Comparison of ENCODE assay signal across 7 cellular contexts in genomic region chr6:35468980-35469710, GRCh38. TPM values are rescaled to one million over a fixed set of nuclear protein-coding genes. Genes with fewer than 3 reads are reported as not detected.
DNase-seq lines count a peak whose midpoint lies in the region; ATAC-seq, FAIRE-seq and TF ChIP-seq lines count a peak whose summit lies in the region.
"Had no signal": no experiment of that assay in that cellular context is flagged by ENCODE, and none has a peak within 500 bp of the region (broad histone marks: within the 10 kb centered on the region; RNA-seq: fewer than 3 reads in every experiment).

No MANE protein-coding gene starts in this region.

- H2AFZ ChIP-seq in neuron (ENCODE audit: low read depth, low read length), result no peak overlapping the region

- ATAC-seq in GM19463 (IDR thresholded peaks at IDR 0.05; ENCODE audit: unreplicated experiment), result no peak

- DNase-seq in NCI-H748 (lab: John Stamatoyannopoulos, UW; ENCODE audit: unreplicated experiment) (peak; percentile 80), NCI-H748 treated with DMSO at 0.1 percent for 48 hours (lab: John Stamatoyannopoulos, UW) (no peak), bronchial epithelial cell (ENCODE audit: low read depth) (no peak), HPDE6-E6E7 (ENCODE audit: extremely low spot score) (no peak)

- H3K27me3 ChIP-seq in bronchial epithelial cell (ENCODE audit: control insufficient read depth, insufficient read depth, low read length) (no peaks in the 10 kb centered on the region), neuron (ENCODE audit: insufficient read depth, low read length) (no peaks in the 10 kb centered on the region)

- peaks cover 18% of the 10 kb centered on the region for H3K4me1 ChIP-seq in neuron (ENCODE audit: insufficient read depth, low read length)

- no peak for TF ChIP-seq CTCF in bronchial epithelial cell (IDR thresholded peaks at IDR 0.05; ENCODE audit: insufficient read depth, low read length, severe bottlenecking)

- no peaks in the 10 kb centered on the region for H3K9me3 ChIP-seq in neuron (ENCODE audit: low read length)

- H3K36me3 ChIP-seq in bronchial epithelial cell (ENCODE audit: control insufficient read depth, insufficient read depth, low read length), result peaks cover 23% of the 10 kb centered on the region
- H3K36me3 ChIP-seq in neuron (ENCODE audit: insufficient read depth, low read length), result peaks cover 40% of the 10 kb centered on the region

- FAIRE-seq in bronchial epithelial cell (lab: Jason Lieb, UNC), result no peak
- FAIRE-seq: islet of Langerhans had no signal

- H3K4me3 ChIP-seq in bronchial epithelial cell (ENCODE audit: low read depth, low read length), result peak overlapping the region; percentile 83
- peak overlapping the region; percentile 62 for H3K4me3 ChIP-seq in neuron (ENCODE audit: low read length)

RNA-seq across cellular contexts. Expression of gene RPL10A, which starts 0.9 kb away (rescaled TPM):
- total RNA-seq in bronchial epithelial cell, result 1,892 and 2,665 TPM in 2 replicates

RNA-seq across cellular contexts. Expression of gene FANCE, which starts 17.0 kb away (rescaled TPM):
- 41.5 and 46.3 TPM in 2 replicates for total RNA-seq in bronchial epithelial cell

RNA-seq across cellular contexts. Expression of gene TEAD3, which starts 27.7 kb away (rescaled TPM):
- total RNA-seq in bronchial epithelial cell, result 5.3 and 7.6 TPM in 2 replicates

RNA-seq across cellular contexts. Expression of gene TULP1, which starts 43.6 kb away (rescaled TPM):
- total RNA-seq in bronchial epithelial cell, result under 0.01 TPM in 1 of 2 replicates, not detected in the other
